ENCODE assay signal across 21 cellular contexts in genomic region chr22:43205748-43206514, GRCh38. TPM values are rescaled to one million over a fixed set of nuclear protein-coding genes. Genes with fewer than 3 reads are reported as not detected.
A peak's percentile ranks its signal among the peaks of the same experiment; 100 is the strongest.
DNase-seq lines count a peak whose midpoint lies in the region; ATAC-seq and TF ChIP-seq lines count a peak whose summit lies in the region.
"Had no signal": no experiment of that assay in that cellular context is flagged by ENCODE, and none has a peak within 500 bp of the region (broad histone marks: within the 10 kb centered on the region; RNA-seq: fewer than 3 reads in every experiment).

No MANE protein-coding gene starts in this region.

- no peak overlapping the region for H3K4me3 Mint-ChIP-seq in activated T-cell treated with anti-CD3 and anti-CD28 coated beads, Interleukin-2, amount 50 U/mL, for 72 hours
- no peak overlapping the region for H3K4me3 Mint-ChIP-seq in chondrocyte (ENCODE audit: unreplicated experiment)
- no peak overlapping the region for H3K4me3 Mint-ChIP-seq in WTC11
- H3K4me3 Mint-ChIP-seq: IgD-negative memory B cell had no signal

- no peak overlapping the region for H3K4ac ChIP-seq in IMR-90 (ENCODE audit: low read depth, low read length)

- peaks cover 21% of the 10 kb centered on the region; the same call in 1 of the 2 replicates for H3K27me3 ChIP-seq in IMR-90 (ENCODE audit: control insufficient read depth, insufficient read depth, low read length)
- H3K27me3 ChIP-seq: ascending aorta had no signal

- H3K36me3 Mint-ChIP-seq in activated T-cell treated with anti-CD3 and anti-CD28 coated beads, Interleukin-2, amount 50 U/mL, for 72 hours (ENCODE audit: insufficient read depth in 2 of 2) = no peaks in the 10 kb centered on the region
- H3K36me3 Mint-ChIP-seq in chondrocyte (ENCODE audit: low read depth) = no peaks in the 10 kb centered on the region
- H3K36me3 Mint-ChIP-seq in WTC11 = no peaks in the 10 kb centered on the region
- H3K36me3 Mint-ChIP-seq: CD4-positive, alpha-beta memory T cell; IgD-negative memory B cell had no signal

- peak; percentile 32 to 37 for ATAC-seq in activated T-cell treated with anti-CD3 and anti-CD28 coated beads, Interleukin-2, amount 50 U/mL, for 72 hours (replicated peaks in 1 of 2)
- no peak for ATAC-seq in IMR-90 (ENCODE audit: low read depth)
- peak; percentile 12 for ATAC-seq in stimulated activated naive CD8-positive, alpha-beta T cell treated with anti-CD3 and anti-CD28 coated beads, Interleukin-15, Interleukin-2, amounts not matched to agents 100 U/mL and 50 U/mL, for 24 hours
- ATAC-seq in GM18517 (IDR thresholded peaks at IDR 0.05; ENCODE audit: unreplicated experiment) = no peak
- no peak for ATAC-seq in WTC11

- H3K9me3 Mint-ChIP-seq in activated T-cell treated with anti-CD3 and anti-CD28 coated beads, Interleukin-2, amount 50 U/mL, for 72 hours = no peaks in the 10 kb centered on the region
- H3K9me3 Mint-ChIP-seq in chondrocyte (ENCODE audit: low read depth) (no peaks in the 10 kb centered on the region), WTC11 (no peaks in the 10 kb centered on the region)
- H3K9me3 Mint-ChIP-seq: CD4-positive, alpha-beta memory T cell had no signal

- H3K56ac ChIP-seq in IMR-90 (ENCODE audit: extremely low read depth, insufficient read depth, low read length) = no peak overlapping the region

- no peak for TF ChIP-seq POLR2A in IMR-90 (IDR thresholded peaks at IDR 0.05; ENCODE audit: low read depth, low read length)

- no peak overlapping the region for H4K91ac ChIP-seq in IMR-90 (ENCODE audit: insufficient read depth, low read depth, low read length)

- no peak for TF ChIP-seq RAD21 in IMR-90 (IDR thresholded peaks at IDR 0.05; ENCODE audit: low read length)

- WGBS in IMR-90 (ENCODE audit: extremely low coverage in 2 of 2, insufficient read length in 1 of 2), 2 experiments = 79% methylated on average over 2 of the region's 5 CpGs; no CpG with 5 or more reads in 1 of the 2 experiments

- no peak for DNase-seq in activated T-cell treated with anti-CD3 and anti-CD28 coated beads, Interleukin-2, amount 50 U/mL, for 72 hours
- DNase-seq in activated T-cell treated with anti-CD3 and anti-CD28 coated beads, Interleukin-2, amount 50 U/mL, for 48 hours = no peak
- DNase-seq in IMR-90 (no peak), chondrocyte (ENCODE audit: low spot score) (peak; percentile 57), WTC11 (ENCODE audit: low spot score) (no peak), NOMO-1 (lab: John Stamatoyannopoulos, UW; ENCODE audit: unreplicated experiment in 2 of 2) (no peak)
- no peak for DNase-seq in stimulated activated naive CD8-positive, alpha-beta T cell treated with anti-CD3 and anti-CD28 coated beads, Interleukin-15, Interleukin-2, amounts not matched to agents 100 U/mL and 50 U/mL, for 24 hours
- DNase-seq: activated CD8-positive, alpha-beta memory T cell treated with anti-CD3 and anti-CD28 coated beads for 24 hours; activated effector memory CD4-positive, alpha-beta T cell treated with Interleukin-2 at 50 U/mL for 16 hours; foreskin melanocyte; GDM1; kidney glomerular epithelial cell; NCI-H146; OCI-M1; SHP77 treated with DMSO at 0.1 percent for 48 hours; stimulated activated CD4-positive, alpha-beta T cell treated with anti-CD3 and anti-CD28 coated beads, Interleukin-4, amount 100 ng/mL, for 24 hours had no signal

- no peak overlapping the region for H3K14ac ChIP-seq in IMR-90 (replicated peaks; ENCODE audit: low read depth, low read length)

- H3K9me3 ChIP-seq in IMR-90 (ENCODE audit: control insufficient read depth, insufficient read depth, low read length) = no peaks in the 10 kb centered on the region
- H3K9me3 ChIP-seq: ascending aorta had no signal

- H4K5ac ChIP-seq in IMR-90 (ENCODE audit: low read depth, low read length) = no peak overlapping the region

- H3K27me3 Mint-ChIP-seq in activated T-cell treated with anti-CD3 and anti-CD28 coated beads, Interleukin-2, amount 50 U/mL, for 72 hours (ENCODE audit: low read depth) = no peaks in the 10 kb centered on the region
- H3K27me3 Mint-ChIP-seq in chondrocyte (ENCODE audit: low read depth) (no peaks in the 10 kb centered on the region), WTC11 (ENCODE audit: low read depth) (no peaks in the 10 kb centered on the region)
- H3K27me3 Mint-ChIP-seq: CD4-positive, alpha-beta memory T cell had no signal

- H2AK5ac ChIP-seq in IMR-90 (ENCODE audit: low read depth, low read length) = no peak overlapping the region

- H3K27ac Mint-ChIP-seq in activated T-cell treated with anti-CD3 and anti-CD28 coated beads, Interleukin-2, amount 50 U/mL, for 72 hours = no peak overlapping the region
- H3K27ac Mint-ChIP-seq in chondrocyte (ENCODE audit: unreplicated experiment) = no peak overlapping the region
- no peak overlapping the region for H3K27ac Mint-ChIP-seq in WTC11
- H3K27ac Mint-ChIP-seq: IgD-negative memory B cell had no signal

- H3K36me3 ChIP-seq in IMR-90 (ENCODE audit: control insufficient read depth, insufficient read depth, low read length) = no peaks in the 10 kb centered on the region
- H3K36me3 ChIP-seq: ascending aorta had no signal

- no peaks in the 10 kb centered on the region for H3K79me1 ChIP-seq in IMR-90 (ENCODE audit: low read depth in 1 of 2, low read length in 2 of 2)

- CTCF ChIA-PET in IMR-90 (lab: Yijun Ruan, JAX) = no interaction called here
- CTCF ChIA-PET in WTC11 (lab: Charles Lee) = interaction anchor here (1.0 to 1.2 kb wide), 2 partner anchors 22 to 26 kb away, joined by 3 to 8 read pairs; no protein-coding TSS in a partner anchor

- no peak overlapping the region for H2AFZ ChIP-seq in IMR-90 (replicated peaks; ENCODE audit: low read length, poor library complexity)

- H2AK9ac ChIP-seq in IMR-90 (replicated peaks; ENCODE audit: low read depth, low read length, poor library complexity) = no peak overlapping the region

- peak overlapping the region; percentile 44 for H2BK5ac ChIP-seq in IMR-90 (ENCODE audit: low read depth, low read length, poor library complexity, severe bottlenecking)

- no peak overlapping the region for H3K23ac ChIP-seq in IMR-90 (ENCODE audit: low read depth, low read length)

- peaks cover 2% of the 10 kb centered on the region; the same call in 1 of the 2 replicates for H3K4me1 ChIP-seq in IMR-90 (ENCODE audit: control insufficient read depth, insufficient read depth, low read length)
- H3K4me1 ChIP-seq: ascending aorta had no signal

- no peak overlapping the region for H3K4me3 ChIP-seq in IMR-90 (ENCODE audit: insufficient read depth, low read depth, low read length)
- H3K4me3 ChIP-seq: ascending aorta, smooth muscle cell had no signal

- H2BK20ac ChIP-seq in IMR-90 (ENCODE audit: low read depth, low read length) = no peak overlapping the region

- intact Hi-C loops in IMR-90 (cut with micrococcal nuclease) = no loop called here

- in situ Hi-C loops in IMR-90 (cut with MboI; ENCODE audit: low sequenced_read_pairs) = no loop called here

- no peak overlapping the region for H3K27ac ChIP-seq in IMR-90 (ENCODE audit: insufficient read depth, low read length)
- H3K27ac ChIP-seq: ascending aorta had no signal

- BruUV-seq in IMR-90 (replicated peaks; lab: Mats Ljungman, UMichigan) = no TSS peak

- no peak overlapping the region for H3K18ac ChIP-seq in IMR-90 (ENCODE audit: low read depth, low read length)

- H2BK120ac ChIP-seq in IMR-90 (ENCODE audit: low read depth, low read length) = no peak overlapping the region

- H3K4me2 ChIP-seq in IMR-90 (ENCODE audit: low read depth, low read length) = no peak overlapping the region
- H3K4me2 ChIP-seq: smooth muscle cell had no signal

- H3K4me1 Mint-ChIP-seq in activated T-cell treated with anti-CD3 and anti-CD28 coated beads, Interleukin-2, amount 50 U/mL, for 72 hours (ENCODE audit: low read depth) = peaks cover 9% of the 10 kb centered on the region
- H3K4me1 Mint-ChIP-seq in chondrocyte (ENCODE audit: low read depth) (no peaks in the 10 kb centered on the region), WTC11 (peaks cover 9% of the 10 kb centered on the region)
- H3K4me1 Mint-ChIP-seq: IgD-negative memory B cell had no signal

- dilution Hi-C loops in IMR-90 (cut with HindIII; ENCODE audit: low sequenced_read_pairs, unreplicated experiment) = no loop called here

- POLR2A ChIA-PET in IMR-90 (lab: Charles Lee; ENCODE audit: unreplicated experiment) = no interaction called here
- POLR2A ChIA-PET in WTC11 (lab: Charles Lee) = no interaction called here

- H3K9me1 ChIP-seq in IMR-90 (ENCODE audit: insufficient read depth, low read length) = no peaks in the 10 kb centered on the region

- no peak overlapping the region for H2BK15ac ChIP-seq in IMR-90 (ENCODE audit: low read depth, low read length)

- H4K20me1 ChIP-seq in IMR-90 (ENCODE audit: insufficient read depth, low read length) = no peaks in the 10 kb centered on the region

- no peak for TF ChIP-seq CTCF in IMR-90 (conservative IDR thresholded peaks at IDR 0.05; ENCODE audit: low read depth, low read length)
- no peak for TF ChIP-seq CTCF in chondrocyte (IDR thresholded peaks at IDR 0.05)
- no peak for TF ChIP-seq CTCF in WTC11 (IDR thresholded peaks at IDR 0.05)

- no peak overlapping the region for H3K9ac ChIP-seq in IMR-90 (ENCODE audit: low read depth, low read length)

- no peak overlapping the region for H4K8ac ChIP-seq in IMR-90 (ENCODE audit: low read depth in 2 of 2, low read length in 2 of 2)

TF ChIP-seq in IMR-90, 13 proteins besides CTCF, POLR2A, EP300 and RAD21 (continues in another document):
- no peak for TF ChIP-seq RFX5 (IDR thresholded peaks at IDR 0.05; ENCODE audit: low read depth, low read length)
- TF ChIP-seq CEBPB (IDR thresholded peaks at IDR 0.05; ENCODE audit: low read depth, low read length) = no peak
- no peak for TF ChIP-seq MAZ (IDR thresholded peaks at IDR 0.05; ENCODE audit: borderline replicate concordance, low read depth, low read length)

TF ChIP-seq in WTC11, 78 proteins besides CTCF, POLR2A, EP300 and RAD21 (continues in another document):
- TF ChIP-seq, protein P1, sequence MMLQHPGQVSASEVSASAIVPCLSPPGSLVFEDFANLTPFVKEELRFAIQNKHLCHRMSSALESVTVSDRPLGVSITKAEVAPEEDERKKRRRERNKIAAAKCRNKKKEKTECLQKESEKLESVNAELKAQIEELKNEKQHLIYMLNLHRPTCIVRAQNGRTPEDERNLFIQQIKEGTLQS (CRISPR knock-in tag; conservative IDR thresholded peaks at IDR 0.05) = no peak

RNA-seq across cellular contexts. Expression of gene TTLL12, which starts 19.0 kb away (rescaled TPM):
- 10 to 100 TPM; 37.7 to 45.0 TPM for total RNA-seq in activated T-cell treated with anti-CD3 and anti-CD28 coated beads, Interleukin-2, amount 50 U/mL, for 72 hours
- 26.7 and 30.1 TPM in 2 replicates for total RNA-seq in IMR-90 (2012; rRNA removed)
- polyA plus RNA-seq in IMR-90 (2012; rRNA removed) = 20.9 and 21.8 TPM in 2 replicates
- 13.3 and 15.5 TPM in 2 replicates for polyA plus RNA-seq in IMR-90 (2012; cell fraction: cytosol; rRNA removed)
- 7.9 and 17.5 TPM in 2 replicates for polyA plus RNA-seq in IMR-90 (2012; cell fraction: nucleus; rRNA removed; ENCODE audit: low replicate concordance)
- 33.5 to 36.4 TPM (median 35.6 TPM) in 3 replicates for total RNA-seq in chondrocyte
- total RNA-seq in WTC11 (2021) = 129 to 134 TPM (median 129 TPM) in 3 replicates

RNA-seq across cellular contexts. Expression of gene TSPO, which starts 54.6 kb away (rescaled TPM):
- 10 to 100 TPM; 61.5 to 93.8 TPM for total RNA-seq in activated T-cell treated with anti-CD3 and anti-CD28 coated beads, Interleukin-2, amount 50 U/mL, for 72 hours
- 94.7 and 115 TPM in 2 replicates for total RNA-seq in IMR-90 (2012; rRNA removed)
- 297 and 401 TPM in 2 replicates for polyA plus RNA-seq in IMR-90 (2012; rRNA removed)
- 415 and 627 TPM in 2 replicates for polyA plus RNA-seq in IMR-90 (2012; cell fraction: cytosol; rRNA removed)
- 93.4 and 268 TPM in 2 replicates for polyA plus RNA-seq in IMR-90 (2012; cell fraction: nucleus; rRNA removed; ENCODE audit: low replicate concordance)
- 80.5 to 292 TPM (median 288 TPM) in 3 replicates for total RNA-seq in chondrocyte
- total RNA-seq in WTC11 (2021) = 21.9 to 28.6 TPM (median 23.8 TPM) in 3 replicates

Comparison
In these comparisons a context has a peak if more than half of its experiments do, and no peak if none do; other contexts are left out.
1. ATAC-seq: peak in activated T-cell treated with anti-CD3 and anti-CD28 coated beads, Interleukin-2, amount 50 U/mL, for 72 hours (2 of 2) and stimulated activated naive CD8-positive, alpha-beta T cell treated with anti-CD3 and anti-CD28 coated beads, Interleukin-15, Interleukin-2, amounts not matched to agents 100 U/mL and 50 U/mL, for 24 hours (single experiment); none in IMR-90 (single experiment), GM18517 (single experiment) and WTC11 (single experiment).